ENCODE assay signal across 8 cellular contexts in genomic region chr15:63891079-63891762, GRCh38. TPM values are rescaled to one million over a fixed set of nuclear protein-coding genes. Genes with fewer than 3 reads are reported as not detected.
DNase-seq lines count a peak whose midpoint lies in the region; ATAC-seq, FAIRE-seq and TF ChIP-seq lines count a peak whose summit lies in the region.

No MANE protein-coding gene starts in this region.

- no peak for TF ChIP-seq POLR2A in A549 (IDR thresholded peaks at IDR 0.05; ENCODE audit: low read length)

- no peak overlapping the region for H3K4me2 ChIP-seq in A549
- H3K4me2 ChIP-seq in GM23248 (ENCODE audit: unreplicated experiment), result no peak overlapping the region

- no peaks in the 10 kb centered on the region for H4K20me1 ChIP-seq in GM23248 (ENCODE audit: insufficient read depth)

- TF ChIP-seq EP300 in A549 (IDR thresholded peaks at IDR 0.05), result no peak

- POLR2A ChIA-PET in A549 (lab: Yijun Ruan, JAX), result no interaction called here

- no peak for FAIRE-seq in A549 (lab: Jason Lieb, UNC)

- no peaks in the 10 kb centered on the region for H3K9me3 ChIP-seq in A549
- H3K9me3 ChIP-seq in GM23248 (ENCODE audit: low read depth), result no peaks in the 10 kb centered on the region

- ATAC-seq in A549, result peak; percentile 80 to 96

- TF ChIP-seq CTCF in A549 (IDR thresholded peaks at IDR 0.05), result peak; percentile 98

- no peaks in the 10 kb centered on the region for H3K27me3 ChIP-seq in GM23248 (replicated peaks; ENCODE audit: insufficient read depth)

- H3K4me1 ChIP-seq in A549 (peaks cover 3% of the 10 kb centered on the region; the same call in 2 of the 3 replicates), GM23248 (ENCODE audit: insufficient read depth) (peaks cover 3% of the 10 kb centered on the region)

- H3K4me3 ChIP-seq in A549, result no peak overlapping the region
- H3K4me3 ChIP-seq in GM23248, result no peak overlapping the region

- no peak overlapping the region for H2AFZ ChIP-seq in GM23248

- no peaks in the 10 kb centered on the region for H3K36me3 ChIP-seq in GM23248 (ENCODE audit: low read depth)

- CTCF ChIA-PET in A549 (lab: Yijun Ruan, JAX), result interaction anchor here (0.6 to 7.2 kb wide), 31 partner anchors 8 to 427 kb away, joined by 3 to 45 read pairs (median 4); no protein-coding TSS in a partner anchor

- no peak overlapping the region for H3K9ac ChIP-seq in GM23248

- peak; percentile 87 to 88 for DNase-seq in A549 (ENCODE audit: low read depth in 1 of 2, low spot score in 1 of 2)
- peak; percentile 81 for DNase-seq in GM23248
- peak; percentile 23 for DNase-seq in NCI-H2227 treated with DMSO at 0.1 percent for 48 hours (lab: John Stamatoyannopoulos, UW)
- DNase-seq in activated CD4-positive, CD25-positive, alpha-beta regulatory T cell (lab: John Stamatoyannopoulos, UW), result peak; percentile 41 to 64 (median 56)
- peak in 59 of 61 donors; percentile 10 to 80 (median 55) for DNase-seq in caudate nucleus (lab: John Stamatoyannopoulos, UW)
- peak; percentile 69 for DNase-seq in kidney glomerular epithelial cell (lab: John Stamatoyannopoulos, UW)
- DNase-seq in stimulated activated CD4-positive, alpha-beta T cell treated with anti-CD3 and anti-CD28 coated beads, Interleukin-2, amount 100 ng/mL, for 4 hours (ENCODE audit: low read depth), result peak; percentile 53
- no peak for DNase-seq in NCI-H128 (lab: John Stamatoyannopoulos, UW; ENCODE audit: unreplicated experiment)

- WGBS in A549 (ENCODE audit: missing lambda C conversion rate), result 16% methylated on average over 8 of the region's 8 CpGs
- 29 to 32% methylated on average over 8 of the region's 8 CpGs for WGBS in GM23248 (ENCODE audit: low coverage in 1 of 2, low lambda C conversion rate in 2 of 2, missing lambda C conversion rate in 2 of 2), 2 experiments

- H3K27ac ChIP-seq in A549 (no peak overlapping the region), GM23248 (no peak overlapping the region), caudate nucleus (ENCODE audit: low read depth, low read length) (no peak overlapping the region)

- no peaks in the 10 kb centered on the region for H3K9me2 ChIP-seq in GM23248 (ENCODE audit: insufficient read depth)

- no peaks in the 10 kb centered on the region; the same call in 1 of the 2 replicates for H3F3A ChIP-seq in GM23248 (ENCODE audit: insufficient read depth)

- in situ Hi-C loops in GM23248 (cut with MboI), result no loop called here

- H3K79me2 ChIP-seq in GM23248 (ENCODE audit: insufficient read depth), result no peaks in the 10 kb centered on the region

- TF ChIP-seq RAD21 in A549 (conservative IDR thresholded peaks at IDR 0.05 in 1 of 2, IDR thresholded peaks at IDR 0.05 in 1 of 2), result peak; percentile 79 to 83

TF ChIP-seq in A549, 52 proteins besides CTCF, POLR2A, EP300 and RAD21:
- TF ChIP-seq SMC3 (IDR thresholded peaks at IDR 0.05) (peak; percentile 97), ZC3H11A (IDR thresholded peaks at IDR 0.05) (no peak), ESRRA (IDR thresholded peaks at IDR 0.05; ENCODE audit: borderline replicate concordance, low read length) (no peak), NPAS2 (CRISPR knock-in tag; IDR thresholded peaks at IDR 0.05; ENCODE audit: borderline replicate concordance) (no peak), ZFP36 (IDR thresholded peaks at IDR 0.05; ENCODE audit: borderline replicate concordance, partially characterized antibody) (no peak), EHMT2 (IDR thresholded peaks at IDR 0.05; ENCODE audit: low read depth) (no peak), HOXB13 (CRISPR knock-in tag; IDR thresholded peaks at IDR 0.05; ENCODE audit: low read depth) (0 out of 2 replicates have a peak, but pooled peaks have one; percentile 44), JUNB (IDR thresholded peaks at IDR 0.05) (no peak), HEYL (CRISPR knock-in tag; IDR thresholded peaks at IDR 0.05) (no peak), ZSCAN20 (CRISPR knock-in tag; IDR thresholded peaks at IDR 0.05) (no peak), HOXA7 (CRISPR knock-in tag; IDR thresholded peaks at IDR 0.05) (no peak), KDM5A (IDR thresholded peaks at IDR 0.05) (no peak), RCOR1 (IDR thresholded peaks at IDR 0.05; ENCODE audit: low read depth, low read length) (no peak), MAFK (IDR thresholded peaks at IDR 0.05; ENCODE audit: partially characterized antibody) (no peak), RARB (CRISPR knock-in tag; IDR thresholded peaks at IDR 0.05) (no peak), ATOH8 (CRISPR knock-in tag; IDR thresholded peaks at IDR 0.05; ENCODE audit: low read depth) (no peak)
- TF ChIP-seq, protein P1, sequence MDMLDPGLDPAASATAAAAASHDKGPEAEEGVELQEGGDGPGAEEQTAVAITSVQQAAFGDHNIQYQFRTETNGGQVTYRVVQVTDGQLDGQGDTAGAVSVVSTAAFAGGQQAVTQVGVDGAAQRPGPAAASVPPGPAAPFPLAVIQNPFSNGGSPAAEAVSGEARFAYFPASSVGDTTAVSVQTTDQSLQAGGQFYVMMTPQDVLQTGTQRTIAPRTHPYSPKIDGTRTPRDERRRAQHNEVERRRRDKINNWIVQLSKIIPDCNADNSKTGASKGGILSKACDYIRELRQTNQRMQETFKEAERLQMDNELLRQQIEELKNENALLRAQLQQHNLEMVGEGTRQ (IDR thresholded peaks at IDR 0.05), result no peak

RNA-seq across cellular contexts. Expression of gene HERC1, which starts 57.5 kb away (rescaled TPM):
- polyA plus RNA-seq in A549 (2011; rRNA removed), result 24.1 and 34.1 TPM in 2 replicates
- polyA plus RNA-seq in A549 (2012; cell fraction: cytosol; rRNA removed), result 14.1 and 17.5 TPM in 2 replicates
- 48.5 and 62.4 TPM in 2 replicates for polyA plus RNA-seq in A549 (2012; cell fraction: nucleus; rRNA removed)
- 11.4 to 13.5 TPM (median 12.2 TPM) in 3 replicates for polyA plus RNA-seq in A549 (2017; fragmentation: RNase III; extraction: RNeasy Plus Mini Kit Qiagen cat#74134 plus additional on column Dnase treatment)
- 83.5 and 87.4 TPM in 2 replicates for polyA minus RNA-seq in A549 (2011; rRNA and poly(A)+ RNA removed)
- 49.4 and 64.0 TPM in 2 replicates for total RNA-seq in GM23248 (2014; rRNA removed; shearing (Covaris generic))
- 12.5 and 14.5 TPM in 2 replicates for polyA plus RNA-seq in GM23248 (2016; fragmentation: Nextera tagmentation; extraction: Ambion mirVana)
